18 cellular contexts compared by ENCODE assay signal in genomic region chr2:236169741-236170654, GRCh38. TPM values are rescaled to one million over a fixed set of nuclear protein-coding genes. Genes with fewer than 3 reads are reported as not detected.
A peak's percentile ranks its signal among the peaks of the same experiment; 100 is the strongest.
DNase-seq lines count a peak whose midpoint lies in the region; ATAC-seq, FAIRE-seq and TF ChIP-seq lines count a peak whose summit lies in the region.
"Had no signal": no experiment of that assay in that cellular context is flagged by ENCODE, and none has a peak within 500 bp of the region (broad histone marks: within the 10 kb centered on the region; RNA-seq: fewer than 3 reads in every experiment).

No MANE protein-coding gene starts in this region.

- H3K27me3 ChIP-seq in iPS-18a (ENCODE audit: control insufficient read depth, insufficient read depth, low read length): peaks cover 100% of the 10 kb centered on the region

- H3K36me3 Mint-ChIP-seq in natural killer cell (no peaks in the 10 kb centered on the region), type B pancreatic cell (no peaks in the 10 kb centered on the region)
- no peaks in the 10 kb centered on the region for H3K36me3 Mint-ChIP-seq in natural killer cell treated with Interleukin-12 subunit alpha and Interleukin-12 subunit beta and Interleukin-15 and Interleukin-18, amount 100 ng/mL, for 72 hours
- H3K36me3 Mint-ChIP-seq: naive B cell, T-cell had no signal

- TF ChIP-seq CTCF in natural killer cell (IDR thresholded peaks at IDR 0.05) (no peak), WI38 (IDR thresholded peaks at IDR 0.05; ENCODE audit: low read depth, low read length) (no peak), type B pancreatic cell (conservative IDR thresholded peaks at IDR 0.05) (no peak)

- no peak for ATAC-seq in natural killer cell
- no peak for ATAC-seq in natural killer cell treated with Interleukin-12 subunit alpha and Interleukin-12 subunit beta and Interleukin-15 and Interleukin-18, amount 100 ng/mL, for 72 hours
- ATAC-seq in GM19351 (IDR thresholded peaks at IDR 0.05; ENCODE audit: unreplicated experiment): no peak
- ATAC-seq: left lung; Panc1; stimulated activated effector memory CD8-positive, alpha-beta T cell treated with anti-CD3 and anti-CD28 coated beads, Interleukin-12 subunit alpha, Interleukin-12 subunit beta, amount 100 ng/mL, for 72 hours; T-cell had no signal

- peak overlapping the region; percentile 19 for H3K9ac ChIP-seq in iPS-18a (ENCODE audit: low read length)

- peaks cover 3% of the 10 kb centered on the region for H3K9me3 ChIP-seq in iPS-18a (ENCODE audit: control insufficient read depth, low read depth, low read length)
- H3K9me3 ChIP-seq: left lung had no signal

- H3K27ac ChIP-seq in iPS-18a (ENCODE audit: low read length): no peak overlapping the region
- H3K27ac ChIP-seq: left lung had no signal

- DNase-seq in natural killer cell: no peak
- DNase-seq in natural killer cell treated with Interleukin-12 subunit alpha and Interleukin-12 subunit beta and Interleukin-15 and Interleukin-18, amount 100 ng/mL, for 72 hours (ENCODE audit: low spot score): no peak
- no peak for DNase-seq in type B pancreatic cell (ENCODE audit: extremely low spot score, unreplicated experiment)
- no peak for DNase-seq in urothelium cell line (ENCODE audit: low spot score)
- DNase-seq in SK-N-DZ (ENCODE audit: low spot score): no peak
- DNase-seq: activated naive CD4-positive, alpha-beta T cell treated with anti-CD3 and anti-CD28 coated beads for 36 hours; cerebellar nuclear complex; left lung; naive B cell; NCI-H446 treated with DMSO at 0.1 percent for 48 hours; stimulated activated CD4-positive, alpha-beta T cell treated with anti-CD3 and anti-CD28 coated beads, Interleukin-4, amount 100 ng/mL, for 4 hours; T-cell had no signal

- H3K4me3 ChIP-seq in WI38 (ENCODE audit: low read depth, low read length): peak overlapping the region; percentile 77
- peak overlapping the region; percentile 70 for H3K4me3 ChIP-seq in iPS-18a (ENCODE audit: low read length)
- H3K4me3 ChIP-seq: left lung had no signal

- H3K4me3 Mint-ChIP-seq in natural killer cell: peak overlapping the region; percentile 25
- H3K4me3 Mint-ChIP-seq in natural killer cell treated with Interleukin-12 subunit alpha and Interleukin-12 subunit beta and Interleukin-15 and Interleukin-18, amount 100 ng/mL, for 72 hours: no peak overlapping the region
- peak overlapping the region; percentile 77 for H3K4me3 Mint-ChIP-seq in type B pancreatic cell
- H3K4me3 Mint-ChIP-seq: activated naive CD4-positive, alpha-beta T cell treated with anti-CD3 and anti-CD28 coated beads for 36 hours; stimulated activated effector memory CD8-positive, alpha-beta T cell treated with anti-CD3 and anti-CD28 coated beads, Interleukin-12 subunit alpha, Interleukin-12 subunit beta, amount 100 ng/mL, for 72 hours had no signal

- H3K27me3 Mint-ChIP-seq in natural killer cell (ENCODE audit: low read depth in 2 of 2) (peaks cover 50% of the 10 kb centered on the region in 2 donors), type B pancreatic cell (peaks cover 83% of the 10 kb centered on the region)
- H3K27me3 Mint-ChIP-seq in natural killer cell treated with Interleukin-12 subunit alpha and Interleukin-12 subunit beta and Interleukin-15 and Interleukin-18, amount 100 ng/mL, for 72 hours: peaks cover 38 to 61% of the 10 kb centered on the region in 2 donors

- FAIRE-seq in urothelium cell line (lab: Jason Lieb, UNC): no peak

- H3K4me1 ChIP-seq in iPS-18a (ENCODE audit: control insufficient read depth, low read depth, low read length): peaks cover 53% of the 10 kb centered on the region

- H3K27ac Mint-ChIP-seq in natural killer cell (no peak overlapping the region), type B pancreatic cell (peak overlapping the region; percentile 59)
- peak overlapping the region in 1 of 2 donors; percentile 33 for H3K27ac Mint-ChIP-seq in natural killer cell treated with Interleukin-12 subunit alpha and Interleukin-12 subunit beta and Interleukin-15 and Interleukin-18, amount 100 ng/mL, for 72 hours
- H3K27ac Mint-ChIP-seq: stimulated activated effector memory CD8-positive, alpha-beta T cell treated with anti-CD3 and anti-CD28 coated beads, Interleukin-12 subunit alpha, Interleukin-12 subunit beta, amount 100 ng/mL, for 72 hours; T-cell had no signal

- intact Hi-C loops in natural killer cell (cut with micrococcal nuclease): no loop called here

- H3K4me1 Mint-ChIP-seq in natural killer cell (peaks cover 6 to 7% of the 10 kb centered on the region in 2 donors), type B pancreatic cell (ENCODE audit: unreplicated experiment) (peaks cover 26% of the 10 kb centered on the region)
- H3K4me1 Mint-ChIP-seq in natural killer cell treated with Interleukin-12 subunit alpha and Interleukin-12 subunit beta and Interleukin-15 and Interleukin-18, amount 100 ng/mL, for 72 hours (ENCODE audit: low read depth in 2 of 2): peaks cover 0 to 10% of the 10 kb centered on the region in 2 donors

- H3K9me3 Mint-ChIP-seq in natural killer cell: no peaks in the 10 kb centered on the region
- no peaks in the 10 kb centered on the region for H3K9me3 Mint-ChIP-seq in natural killer cell treated with Interleukin-12 subunit alpha and Interleukin-12 subunit beta and Interleukin-15 and Interleukin-18, amount 100 ng/mL, for 72 hours
- H3K9me3 Mint-ChIP-seq in type B pancreatic cell: no peaks in the 10 kb centered on the region
- H3K9me3 Mint-ChIP-seq: activated naive CD4-positive, alpha-beta T cell treated with anti-CD3 and anti-CD28 coated beads for 36 hours; stimulated activated effector memory CD8-positive, alpha-beta T cell treated with anti-CD3 and anti-CD28 coated beads, Interleukin-12 subunit alpha, Interleukin-12 subunit beta, amount 100 ng/mL, for 72 hours; T-cell had no signal

- H3K36me3 ChIP-seq in iPS-18a (ENCODE audit: control insufficient read depth, low read depth, low read length): peaks cover 5% of the 10 kb centered on the region
- H3K36me3 ChIP-seq: left lung had no signal

RNA-seq across cellular contexts. Expression of gene GBX2, which starts 1.8 kb away (rescaled TPM):
- total RNA-seq in natural killer cell (not detected), type B pancreatic cell (ENCODE audit: low replicate concordance) (0.50 and 2.1 TPM in 2 replicates)
- not detected for total RNA-seq in natural killer cell treated with Interleukin-12 subunit alpha and Interleukin-12 subunit beta and Interleukin-15 and Interleukin-18, amount 100 ng/mL, for 72 hours
- polyA plus RNA-seq in SK-N-DZ (2014; cell fraction: cytosol; rRNA removed): 0.87 and 1.5 TPM in 2 replicates
- 0.21 and 0.37 TPM in 2 replicates for polyA plus RNA-seq in SK-N-DZ (2014; cell fraction: nucleus; rRNA removed)
- total RNA-seq: activated naive CD4-positive, alpha-beta T cell treated with anti-CD3 and anti-CD28 coated beads for 36 hours; left lung; T-cell; urinary bladder had no signal
- polyA plus RNA-seq: urinary bladder had no signal
